8 cellular contexts compared by ENCODE assay signal in the genomic region with DNA sequence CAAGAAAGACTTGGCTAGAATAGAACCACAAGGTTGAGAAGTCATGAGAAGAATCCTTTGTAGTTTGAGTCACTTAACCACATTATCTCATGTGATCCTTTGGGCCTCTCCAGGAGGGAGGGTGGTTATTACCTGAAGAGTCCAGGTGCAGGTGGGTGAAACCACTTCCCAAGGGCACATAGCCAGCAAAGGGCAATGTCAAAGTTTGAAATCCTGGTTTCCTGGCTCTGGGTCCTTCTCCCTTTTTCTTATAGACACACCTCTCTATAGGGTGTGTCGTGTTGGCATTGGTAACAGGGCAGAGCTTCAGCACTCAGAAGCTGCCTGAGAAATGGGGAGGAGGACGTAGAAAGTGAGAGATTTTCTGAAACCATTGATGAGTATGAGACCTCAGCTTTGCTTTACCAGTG.
DNase-seq lines count a peak whose midpoint lies in the region; ATAC-seq and TF ChIP-seq lines count a peak whose summit lies in the region.

No MANE protein-coding gene starts in this region.

- intact Hi-C loops in left lung (cut with DNase I) (no loop called here), aorta (cut with DNase I) (no loop called here)

- H3K27me3 ChIP-seq in left lung: no peaks in the 10 kb centered on the region
- H3K27me3 ChIP-seq in aorta (ENCODE audit: control insufficient read depth in 1 of 2, insufficient read depth in 2 of 2, low read length in 1 of 2): no peaks in the 10 kb centered on the region

- H3K27ac ChIP-seq in left lung: no peak overlapping the region
- no peak overlapping the region for H3K27ac ChIP-seq in aorta (ENCODE audit: low read depth in 1 of 2, low read length in 2 of 2)

- H3K4me3 ChIP-seq in left lung (no peak overlapping the region), aorta (ENCODE audit: low read length in 2 of 2) (no peak overlapping the region)

- H3K36me3 ChIP-seq in left lung: no peaks in the 10 kb centered on the region
- H3K36me3 ChIP-seq in aorta (ENCODE audit: control insufficient read depth in 1 of 2, insufficient read depth in 2 of 2, low read length in 1 of 2): no peaks in the 10 kb centered on the region

- ATAC-seq in GM18868 (IDR thresholded peaks at IDR 0.05; ENCODE audit: unreplicated experiment): peak; percentile 92
- peak; percentile 89 for ATAC-seq in HG02610 (IDR thresholded peaks at IDR 0.05; ENCODE audit: unreplicated experiment)
- ATAC-seq in left lung: peak; percentile 33
- no peak for ATAC-seq in aorta (ENCODE audit: low FRiP score)

- no peak for TF ChIP-seq CTCF in left lung (IDR thresholded peaks at IDR 0.05)

- H3K9me3 ChIP-seq in left lung (no peaks in the 10 kb centered on the region), aorta (ENCODE audit: control insufficient read depth, low read length) (no peaks in the 10 kb centered on the region)

- DNase-seq in LoVo (ENCODE audit: low spot score) (peak; percentile 92), left lung (no peak), aorta (no peak), NCI-H748 (lab: John Stamatoyannopoulos, UW; ENCODE audit: unreplicated experiment) (no peak), globus pallidus (ENCODE audit: low spot score) (no peak), dedifferentiated amniotic fluid mesenchymal stem cell (ENCODE audit: extremely low spot score) (no peak)

- H3K4me1 ChIP-seq in left lung (no peaks in the 10 kb centered on the region), aorta (ENCODE audit: control insufficient read depth in 1 of 2, insufficient read depth in 2 of 2, low read length in 2 of 2) (no peaks in the 10 kb centered on the region)

- WGBS in aorta, 2 donors: 83 to 91% methylated on average over 2 of the region's 2 CpGs
